ENCODE assay signal across 8 cellular contexts in genomic region chr12:49108958-49109404, GRCh38. TPM values are rescaled to one million over a fixed set of nuclear protein-coding genes. Genes with fewer than 3 reads are reported as not detected.
DNase-seq lines count a peak whose midpoint lies in the region; ATAC-seq and TF ChIP-seq lines count a peak whose summit lies in the region.

No MANE protein-coding gene starts in this region.

- WGBS in right lobe of liver (ENCODE audit: insufficient coverage, low coverage, low lambda C conversion rate, missing lambda C conversion rate) = 4% methylated on average over 4 of the region's 4 CpGs

- BruUV-seq in A673 (replicated peaks; lab: Mats Ljungman, UMichigan) = no TSS peak

- in situ Hi-C loops in KBM-7 (cut with MboI; ENCODE audit: low pct_unique_long_range_greater_than_20kb, low sequenced_read_pairs) (no loop called here), brain microvascular endothelial cell (cut with HindIII; ENCODE audit: low pct_ligation_motif_present, low sequenced_read_pairs) (no loop called here)

- CTCF ChIA-PET in A673 (lab: Charles Lee) = interaction anchor here (1.0 to 3.2 kb wide), 2 partner anchors 11 to 12 kb away, joined by 3 to 19 read pairs; no protein-coding TSS in a partner anchor

- no peaks in the 10 kb centered on the region for H3K9me3 ChIP-seq in A673 (ENCODE audit: low read depth, low read length, poor library complexity, severe bottlenecking)
- no peaks in the 10 kb centered on the region for H3K9me3 ChIP-seq in right lobe of liver
- H3K9me3 ChIP-seq in tibial artery = no peaks in the 10 kb centered on the region

- H3K4me1 ChIP-seq in A673 (ENCODE audit: insufficient read depth, low read length, poor library complexity, severe bottlenecking) (peaks cover 8% of the 10 kb centered on the region), right lobe of liver (peaks cover 0 to 22% (median 9%) of the 10 kb centered on the region in 4 donors), tibial artery (peaks cover 0 to 61% (median 42%) of the 10 kb centered on the region in 4 donors)

- H3K4me3 ChIP-seq in A673 (ENCODE audit: low read depth, low read length, poor library complexity, severe bottlenecking) (peak overlapping the region; percentile 95), brain microvascular endothelial cell (ENCODE audit: low read depth, low read length) (peak overlapping the region; percentile 86), right lobe of liver (peak overlapping the region; percentile 76 to 97 (median 92)), tibial artery (peak overlapping the region; percentile 93)

- H3K27me3 ChIP-seq in A673 (replicated peaks; ENCODE audit: insufficient read depth, low read depth, low read length, poor library complexity) = no peaks in the 10 kb centered on the region
- H3K27me3 ChIP-seq in brain microvascular endothelial cell (replicated peaks) = no peaks in the 10 kb centered on the region
- no peaks in the 10 kb centered on the region for H3K27me3 ChIP-seq in right lobe of liver
- H3K27me3 ChIP-seq in tibial artery = no peaks in the 10 kb centered on the region

- peak overlapping the region; percentile 27 for H3K27ac ChIP-seq in A673 (ENCODE audit: low read depth, low read length, poor library complexity, severe bottlenecking)
- no peak overlapping the region for H3K27ac ChIP-seq in brain microvascular endothelial cell
- peak overlapping the region; percentile 91 to 95 (median 94) for H3K27ac ChIP-seq in right lobe of liver
- H3K27ac ChIP-seq in tibial artery = peak overlapping the region; percentile 99

- intact Hi-C loops in A673 (cut with micrococcal nuclease; ENCODE audit: unreplicated experiment) = no loop called here
- intact Hi-C loops in right lobe of liver (cut with DNase I) = no loop called here
- intact Hi-C loops in tibial artery (cut with DNase I; ENCODE audit: low total_unique reads) = no loop called here

- peak; percentile 41 to 55 (median 47) for ATAC-seq in right lobe of liver
- ATAC-seq in HG02970 (IDR thresholded peaks at IDR 0.05; ENCODE audit: low FRiP score, unreplicated experiment) = no peak

- POLR2A ChIA-PET in A673 (lab: Charles Lee; ENCODE audit: low non-redundant PET) = interaction anchor here (0.5 kb wide), 1 partner anchor 652 kb away, joined by 8 read pairs; no protein-coding TSS in a partner anchor

- TF ChIP-seq CTCF in A673 (conservative IDR thresholded peaks at IDR 0.05; ENCODE audit: low read depth, low read length) (no peak), brain microvascular endothelial cell (IDR thresholded peaks at IDR 0.05; ENCODE audit: low read depth, low read length, missing control alignments) (no peak), right lobe of liver (IDR thresholded peaks at IDR 0.05) (no peak), tibial artery (IDR thresholded peaks at IDR 0.05) (no peak)

- peak; percentile 8 for TF ChIP-seq POLR2A in right lobe of liver (IDR thresholded peaks at IDR 0.05)

- peaks cover 7% of the 10 kb centered on the region for H3K36me3 ChIP-seq in A673 (ENCODE audit: insufficient read depth, low read length, poor library complexity, severe bottlenecking)
- peaks cover 8% of the 10 kb centered on the region for H3K36me3 ChIP-seq in brain microvascular endothelial cell (replicated peaks)
- H3K36me3 ChIP-seq in right lobe of liver = peaks cover 0 to 13% (median 3%) of the 10 kb centered on the region in 4 donors
- peaks cover 7 to 30% (median 24%) of the 10 kb centered on the region in 3 donors for H3K36me3 ChIP-seq in tibial artery

- DNase-seq in A673 (ENCODE audit: low spot score) = no peak
- peak; percentile 85 for DNase-seq in KBM-7
- no peak for DNase-seq in brain microvascular endothelial cell
- peak; percentile 53 to 76 (median 67) for DNase-seq in right lobe of liver
- peak; percentile 72 to 79 for DNase-seq in tibial artery
- no peak for DNase-seq in NCI-H2227 (lab: John Stamatoyannopoulos, UW; ENCODE audit: unreplicated experiment)
- no peak for DNase-seq in activated CD4-positive, alpha-beta T cell treated with anti-CD3 and anti-CD28 coated beads, Interleukin-2, amount 50 U/mL, for 4 hours

RNA-seq across cellular contexts. Expression of gene LMBR1L, which starts 1.7 kb away (rescaled TPM):
- 47.2 and 55.7 TPM in 2 replicates for total RNA-seq in A673 (2021)
- total RNA-seq in right lobe of liver = 10 to 100 TPM; 12.2 to 34.5 (median 16.3) TPM

RNA-seq across cellular contexts. Expression of gene DHH, which starts 14.4 kb away (rescaled TPM):
- 0.22 and 0.39 TPM in 2 replicates for total RNA-seq in A673 (2021)
- under 1 TPM in 3 of 6 experiments, not detected in 3; 0.04 to 0.13 (median 0.07) TPM for total RNA-seq in right lobe of liver

RNA-seq across cellular contexts. Expression of gene TUBA1B, which starts 22.2 kb away (rescaled TPM):
- 3,473 and 3,645 TPM in 2 replicates for total RNA-seq in A673 (2021)
- total RNA-seq in right lobe of liver = 100 to 1,000 TPM in 5 of 6 experiments, 10 to 100 TPM in 1; 90.3 to 370 (median 174) TPM

RNA-seq across cellular contexts. Expression of gene RHEBL1, which starts 39.2 kb away (rescaled TPM):
- 1.3 and 1.6 TPM in 2 replicates for total RNA-seq in A673 (2021)
- under 1 TPM in 5 of 6 experiments, not detected in 1; 0.17 to 0.60 (median 0.43) TPM for total RNA-seq in right lobe of liver

RNA-seq across cellular contexts. Expression of gene KMT2D, which starts 48.4 kb away (rescaled TPM):
- total RNA-seq in A673 (2021) = 121 and 138 TPM in 2 replicates
- 10 to 100 TPM; 28.6 to 35.4 (median 33.3) TPM for total RNA-seq in right lobe of liver

Comparison
In these comparisons a context has a peak if more than half of its experiments do, and no peak if none do; other contexts are left out.
1. DNase-seq: peak in KBM-7 (single experiment), right lobe of liver (3 of 3) and tibial artery (2 of 2); none in A673 (single experiment), brain microvascular endothelial cell (single experiment), NCI-H2227 (single experiment) and activated CD4-positive, alpha-beta T cell treated with anti-CD3 and anti-CD28 coated beads, Interleukin-2, amount 50 U/mL, for 4 hours (0 of 2).
2. Peak in every context shown above with its lines, with median percentiles within 50 percentile points of each other: H3K4me3 ChIP-seq.